In the genomic region with DNA sequence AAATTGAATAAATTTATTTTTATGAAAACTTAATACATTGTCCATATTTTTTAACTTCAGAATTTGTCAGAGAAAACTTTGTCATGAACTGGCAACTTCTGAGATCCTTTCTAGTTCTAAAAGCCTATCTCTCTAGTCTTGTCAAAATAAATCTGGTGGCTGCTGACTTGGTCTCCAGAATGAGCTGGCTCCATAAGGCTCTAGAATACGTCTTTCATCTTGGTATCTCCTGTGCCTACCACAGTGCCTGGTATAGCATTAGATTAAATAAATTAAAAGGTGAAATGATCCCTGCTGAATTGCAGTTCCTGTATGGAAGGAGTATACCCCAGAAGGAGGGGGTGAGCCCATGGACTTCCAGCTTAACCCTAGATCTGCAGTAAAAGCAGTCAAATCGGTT, we compare ENCODE assay signal across 1 cellular context.
"Had no signal": no experiment of that assay in that cellular context is flagged by ENCODE, and none has a peak within 500 bp of the region (broad histone marks: within the 10 kb centered on the region; RNA-seq: fewer than 3 reads in every experiment).

No MANE protein-coding gene starts in this region.

- ATAC-seq: GM12878 had no signal

- H3K4me3 ChIP-seq: GM12878 had no signal
